Comparison of ENCODE assay signal across 1 cellular context in the genomic region with DNA sequence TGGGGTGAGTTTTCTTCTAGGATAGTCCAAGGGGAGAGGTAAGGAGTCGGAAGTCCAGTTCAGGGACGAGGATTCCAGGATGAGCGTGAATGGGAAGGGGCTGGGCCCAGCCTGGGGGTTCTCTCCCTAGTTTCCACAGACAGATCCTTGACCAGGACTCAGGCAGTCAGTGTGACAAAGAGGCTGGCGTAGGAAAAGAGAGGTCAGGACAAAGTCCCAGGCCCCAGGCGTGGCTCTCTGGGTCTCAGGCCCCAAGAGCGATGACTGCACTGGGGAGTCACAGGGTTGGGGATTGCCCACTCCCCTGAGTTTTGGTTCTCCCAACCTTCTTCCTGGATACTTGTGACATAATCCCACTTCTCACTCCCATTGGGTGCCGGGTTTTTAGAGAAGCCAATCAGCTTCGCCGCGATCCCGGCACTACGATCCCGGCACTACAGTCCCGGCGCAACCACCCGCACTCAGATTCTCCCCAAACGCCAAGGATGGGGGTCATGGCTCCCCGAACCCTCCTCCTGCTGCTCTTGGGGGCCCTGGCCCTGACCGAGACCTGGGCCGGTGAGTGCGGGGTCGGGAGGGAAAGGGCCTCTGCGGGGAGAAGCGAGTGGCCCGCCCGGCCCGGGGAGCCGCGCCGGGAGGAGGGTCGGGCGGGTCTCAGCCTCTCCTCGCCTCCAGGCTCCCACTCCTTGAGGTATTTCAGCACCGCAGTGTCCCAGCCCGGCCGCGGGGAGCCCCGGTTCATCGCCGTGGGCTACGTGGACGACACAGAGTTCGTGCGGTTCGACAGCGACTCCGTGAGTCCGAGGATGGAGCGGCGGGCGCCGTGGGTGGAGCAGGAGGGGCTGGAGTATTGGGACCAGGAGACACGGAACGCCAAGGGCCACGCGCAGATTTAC.
TF ChIP-seq lines count a peak whose summit lies in the region.

No MANE protein-coding gene starts in this region.

TF ChIP-seq in HepG2, 621 proteins besides CTCF, POLR2A, EP300 and RAD21 (continued from another document and continues in another):
- TF ChIP-seq, protein P1, sequence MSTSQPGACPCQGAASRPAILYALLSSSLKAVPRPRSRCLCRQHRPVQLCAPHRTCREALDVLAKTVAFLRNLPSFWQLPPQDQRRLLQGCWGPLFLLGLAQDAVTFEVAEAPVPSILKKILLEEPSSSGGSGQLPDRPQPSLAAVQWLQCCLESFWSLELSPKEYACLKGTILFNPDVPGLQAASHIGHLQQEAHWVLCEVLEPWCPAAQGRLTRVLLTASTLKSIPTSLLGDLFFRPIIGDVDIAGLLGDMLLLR (CRISPR knock-in tag; IDR thresholded peaks at IDR 0.05), result no peak; the same call in 1 of the 2 replicates
- TF ChIP-seq MED8 (CRISPR knock-in tag; IDR thresholded peaks at IDR 0.05; ENCODE audit: insufficient replicate concordance), result peak; percentile 25
- TF ChIP-seq, protein P2, sequence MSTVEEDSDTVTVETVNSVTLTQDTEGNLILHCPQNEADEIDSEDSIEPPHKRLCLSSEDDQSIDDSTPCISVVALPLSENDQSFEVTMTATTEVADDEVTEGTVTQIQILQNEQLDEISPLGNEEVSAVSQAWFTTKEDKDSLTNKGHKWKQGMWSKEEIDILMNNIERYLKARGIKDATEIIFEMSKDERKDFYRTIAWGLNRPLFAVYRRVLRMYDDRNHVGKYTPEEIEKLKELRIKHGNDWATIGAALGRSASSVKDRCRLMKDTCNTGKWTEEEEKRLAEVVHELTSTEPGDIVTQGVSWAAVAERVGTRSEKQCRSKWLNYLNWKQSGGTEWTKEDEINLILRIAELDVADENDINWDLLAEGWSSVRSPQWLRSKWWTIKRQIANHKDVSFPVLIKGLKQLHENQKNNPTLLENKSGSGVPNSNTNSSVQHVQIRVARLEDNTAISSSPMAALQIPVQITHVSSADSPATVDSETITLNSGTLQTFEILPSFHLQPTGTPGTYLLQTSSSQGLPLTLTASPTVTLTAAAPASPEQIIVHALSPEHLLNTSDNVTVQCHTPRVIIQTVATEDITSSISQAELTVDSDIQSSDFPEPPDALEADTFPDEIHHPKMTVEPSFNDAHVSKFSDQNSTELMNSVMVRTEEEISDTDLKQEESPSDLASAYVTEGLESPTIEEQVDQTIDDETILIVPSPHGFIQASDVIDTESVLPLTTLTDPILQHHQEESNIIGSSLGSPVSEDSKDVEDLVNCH (CRISPR knock-in tag; IDR thresholded peaks at IDR 0.05), result no peak
- no peak for TF ChIP-seq SOX13 (IDR thresholded peaks at IDR 0.05)
- no peak for TF ChIP-seq SOX13 (CRISPR knock-in tag; conservative IDR thresholded peaks at IDR 0.05 in 1 of 2, IDR thresholded peaks at IDR 0.05 in 1 of 2)
- TF ChIP-seq, protein P3, sequence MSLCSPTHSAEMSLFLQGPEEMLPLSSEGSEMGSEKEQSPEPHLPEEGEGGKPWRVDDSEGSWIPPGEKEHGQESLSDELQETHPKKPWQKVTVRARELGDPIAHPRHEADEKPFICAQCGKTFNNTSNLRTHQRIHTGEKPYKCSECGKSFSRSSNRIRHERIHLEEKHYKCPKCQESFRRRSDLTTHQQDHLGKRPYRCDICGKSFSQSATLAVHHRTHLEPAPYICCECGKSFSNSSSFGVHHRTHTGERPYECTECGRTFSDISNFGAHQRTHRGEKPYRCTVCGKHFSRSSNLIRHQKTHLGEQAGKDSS (CRISPR knock-in tag; IDR thresholded peaks at IDR 0.05; ENCODE audit: borderline replicate concordance, low read depth), result no peak
- 0 out of 2 replicates have a peak, but pooled peaks have one; percentile 40 for TF ChIP-seq KDM3A (CRISPR knock-in tag; IDR thresholded peaks at IDR 0.05; ENCODE audit: low read depth)
- 0 out of 4 replicates have a peak, but pooled peaks have one; percentile 23 to 56 for TF ChIP-seq KLF16 (CRISPR knock-in tag; IDR thresholded peaks at IDR 0.05)
- TF ChIP-seq FOXK2 (IDR thresholded peaks at IDR 0.05), result no peak
- TF ChIP-seq ZNF83 (CRISPR knock-in tag; IDR thresholded peaks at IDR 0.05; ENCODE audit: borderline replicate concordance), result no peak; the same call in 1 of the 2 replicates
- TF ChIP-seq ADNP (CRISPR knock-in tag; IDR thresholded peaks at IDR 0.05), result no peak
- no peak for TF ChIP-seq ZNF335 (CRISPR knock-in tag; IDR thresholded peaks at IDR 0.05)
- TF ChIP-seq NR1H2 (CRISPR knock-in tag; IDR thresholded peaks at IDR 0.05; ENCODE audit: borderline replicate concordance, low read depth), result no peak
- TF ChIP-seq, protein P4, sequence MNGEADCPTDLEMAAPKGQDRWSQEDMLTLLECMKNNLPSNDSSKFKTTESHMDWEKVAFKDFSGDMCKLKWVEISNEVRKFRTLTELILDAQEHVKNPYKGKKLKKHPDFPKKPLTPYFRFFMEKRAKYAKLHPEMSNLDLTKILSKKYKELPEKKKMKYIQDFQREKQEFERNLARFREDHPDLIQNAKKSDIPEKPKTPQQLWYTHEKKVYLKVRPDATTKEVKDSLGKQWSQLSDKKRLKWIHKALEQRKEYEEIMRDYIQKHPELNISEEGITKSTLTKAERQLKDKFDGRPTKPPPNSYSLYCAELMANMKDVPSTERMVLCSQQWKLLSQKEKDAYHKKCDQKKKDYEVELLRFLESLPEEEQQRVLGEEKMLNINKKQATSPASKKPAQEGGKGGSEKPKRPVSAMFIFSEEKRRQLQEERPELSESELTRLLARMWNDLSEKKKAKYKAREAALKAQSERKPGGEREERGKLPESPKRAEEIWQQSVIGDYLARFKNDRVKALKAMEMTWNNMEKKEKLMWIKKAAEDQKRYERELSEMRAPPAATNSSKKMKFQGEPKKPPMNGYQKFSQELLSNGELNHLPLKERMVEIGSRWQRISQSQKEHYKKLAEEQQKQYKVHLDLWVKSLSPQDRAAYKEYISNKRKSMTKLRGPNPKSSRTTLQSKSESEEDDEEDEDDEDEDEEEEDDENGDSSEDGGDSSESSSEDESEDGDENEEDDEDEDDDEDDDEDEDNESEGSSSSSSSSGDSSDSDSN (CRISPR knock-in tag; IDR thresholded peaks at IDR 0.05), result peak; percentile 63
- TF ChIP-seq MED1 (CRISPR knock-in tag; IDR thresholded peaks at IDR 0.05), result peak; percentile 61
- TF ChIP-seq AHR (CRISPR knock-in tag; IDR thresholded peaks at IDR 0.05), result no peak
- TF ChIP-seq MTA1 (CRISPR knock-in tag; IDR thresholded peaks at IDR 0.05; ENCODE audit: borderline replicate concordance), result 0 out of 2 replicates have a peak, but pooled peaks have one; percentile 27
- no peak for TF ChIP-seq RCOR2 (CRISPR knock-in tag; IDR thresholded peaks at IDR 0.05)
- TF ChIP-seq MIER2 (CRISPR knock-in tag; IDR thresholded peaks at IDR 0.05), result no peak
- TF ChIP-seq, protein P5, sequence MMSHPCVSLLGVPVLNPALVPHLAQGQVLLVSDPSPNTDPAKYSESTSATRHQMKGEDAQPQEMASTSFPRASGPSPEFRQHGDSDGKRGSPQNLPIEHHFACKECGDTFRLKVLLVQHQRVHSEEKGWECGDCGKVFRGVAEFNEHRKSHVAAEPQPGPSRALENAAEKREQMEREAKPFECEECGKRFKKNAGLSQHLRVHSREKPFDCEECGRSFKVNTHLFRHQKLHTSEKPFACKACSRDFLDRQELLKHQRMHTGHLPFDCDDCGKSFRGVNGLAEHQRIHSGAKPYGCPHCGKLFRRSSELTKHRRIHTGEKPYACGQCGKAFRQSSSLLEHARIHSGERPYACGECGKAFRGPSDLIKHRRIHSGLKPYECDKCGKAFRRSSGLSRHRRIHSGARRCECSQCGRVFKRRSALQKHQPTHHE (CRISPR knock-in tag; IDR thresholded peaks at IDR 0.05; ENCODE audit: borderline replicate concordance), result peak; percentile 54; the same call in 1 of the 2 replicates
- TF ChIP-seq SSRP1 (CRISPR knock-in tag; IDR thresholded peaks at IDR 0.05), result 0 out of 2 replicates have a peak, but pooled peaks have one; percentile 36
- TF ChIP-seq CHD2 (IDR thresholded peaks at IDR 0.05; ENCODE audit: low read depth, low read length), result no peak
- TF ChIP-seq, protein P6, sequence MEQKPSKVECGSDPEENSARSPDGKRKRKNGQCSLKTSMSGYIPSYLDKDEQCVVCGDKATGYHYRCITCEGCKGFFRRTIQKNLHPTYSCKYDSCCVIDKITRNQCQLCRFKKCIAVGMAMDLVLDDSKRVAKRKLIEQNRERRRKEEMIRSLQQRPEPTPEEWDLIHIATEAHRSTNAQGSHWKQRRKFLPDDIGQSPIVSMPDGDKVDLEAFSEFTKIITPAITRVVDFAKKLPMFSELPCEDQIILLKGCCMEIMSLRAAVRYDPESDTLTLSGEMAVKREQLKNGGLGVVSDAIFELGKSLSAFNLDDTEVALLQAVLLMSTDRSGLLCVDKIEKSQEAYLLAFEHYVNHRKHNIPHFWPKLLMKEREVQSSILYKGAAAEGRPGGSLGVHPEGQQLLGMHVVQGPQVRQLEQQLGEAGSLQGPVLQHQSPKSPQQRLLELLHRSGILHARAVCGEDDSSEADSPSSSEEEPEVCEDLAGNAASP (CRISPR knock-in tag; IDR thresholded peaks at IDR 0.05; ENCODE audit: borderline replicate concordance), result peak; percentile 41; the same call in 1 of the 2 replicates
- no peak for TF ChIP-seq ZNF589 (CRISPR knock-in tag; conservative IDR thresholded peaks at IDR 0.05)
- TF ChIP-seq ZC3H4 (CRISPR knock-in tag; IDR thresholded peaks at IDR 0.05; ENCODE audit: borderline replicate concordance), result no peak
- no peak for TF ChIP-seq BRCA1 (CRISPR knock-in tag; IDR thresholded peaks at IDR 0.05)
- TF ChIP-seq, protein P7, sequence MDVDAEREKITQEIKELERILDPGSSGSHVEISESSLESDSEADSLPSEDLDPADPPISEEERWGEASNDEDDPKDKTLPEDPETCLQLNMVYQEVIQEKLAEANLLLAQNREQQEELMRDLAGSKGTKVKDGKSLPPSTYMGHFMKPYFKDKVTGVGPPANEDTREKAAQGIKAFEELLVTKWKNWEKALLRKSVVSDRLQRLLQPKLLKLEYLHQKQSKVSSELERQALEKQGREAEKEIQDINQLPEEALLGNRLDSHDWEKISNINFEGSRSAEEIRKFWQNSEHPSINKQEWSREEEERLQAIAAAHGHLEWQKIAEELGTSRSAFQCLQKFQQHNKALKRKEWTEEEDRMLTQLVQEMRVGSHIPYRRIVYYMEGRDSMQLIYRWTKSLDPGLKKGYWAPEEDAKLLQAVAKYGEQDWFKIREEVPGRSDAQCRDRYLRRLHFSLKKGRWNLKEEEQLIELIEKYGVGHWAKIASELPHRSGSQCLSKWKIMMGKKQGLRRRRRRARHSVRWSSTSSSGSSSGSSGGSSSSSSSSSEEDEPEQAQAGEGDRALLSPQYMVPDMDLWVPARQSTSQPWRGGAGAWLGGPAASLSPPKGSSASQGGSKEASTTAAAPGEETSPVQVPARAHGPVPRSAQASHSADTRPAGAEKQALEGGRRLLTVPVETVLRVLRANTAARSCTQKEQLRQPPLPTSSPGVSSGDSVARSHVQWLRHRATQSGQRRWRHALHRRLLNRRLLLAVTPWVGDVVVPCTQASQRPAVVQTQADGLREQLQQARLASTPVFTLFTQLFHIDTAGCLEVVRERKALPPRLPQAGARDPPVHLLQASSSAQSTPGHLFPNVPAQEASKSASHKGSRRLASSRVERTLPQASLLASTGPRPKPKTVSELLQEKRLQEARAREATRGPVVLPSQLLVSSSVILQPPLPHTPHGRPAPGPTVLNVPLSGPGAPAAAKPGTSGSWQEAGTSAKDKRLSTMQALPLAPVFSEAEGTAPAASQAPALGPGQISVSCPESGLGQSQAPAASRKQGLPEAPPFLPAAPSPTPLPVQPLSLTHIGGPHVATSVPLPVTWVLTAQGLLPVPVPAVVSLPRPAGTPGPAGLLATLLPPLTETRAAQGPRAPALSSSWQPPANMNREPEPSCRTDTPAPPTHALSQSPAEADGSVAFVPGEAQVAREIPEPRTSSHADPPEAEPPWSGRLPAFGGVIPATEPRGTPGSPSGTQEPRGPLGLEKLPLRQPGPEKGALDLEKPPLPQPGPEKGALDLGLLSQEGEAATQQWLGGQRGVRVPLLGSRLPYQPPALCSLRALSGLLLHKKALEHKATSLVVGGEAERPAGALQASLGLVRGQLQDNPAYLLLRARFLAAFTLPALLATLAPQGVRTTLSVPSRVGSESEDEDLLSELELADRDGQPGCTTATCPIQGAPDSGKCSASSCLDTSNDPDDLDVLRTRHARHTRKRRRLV (CRISPR knock-in tag; IDR thresholded peaks at IDR 0.05), result peak; percentile 69
- no peak for TF ChIP-seq TP53 (CRISPR knock-in tag; conservative IDR thresholded peaks at IDR 0.05)
- TF ChIP-seq FOXA1 (IDR thresholded peaks at IDR 0.05), result no peak
- no peak for TF ChIP-seq FOXA1 (CRISPR knock-in tag; IDR thresholded peaks at IDR 0.05)
- no peak for TF ChIP-seq REL (CRISPR knock-in tag; conservative IDR thresholded peaks at IDR 0.05)
- TF ChIP-seq, protein P8, sequence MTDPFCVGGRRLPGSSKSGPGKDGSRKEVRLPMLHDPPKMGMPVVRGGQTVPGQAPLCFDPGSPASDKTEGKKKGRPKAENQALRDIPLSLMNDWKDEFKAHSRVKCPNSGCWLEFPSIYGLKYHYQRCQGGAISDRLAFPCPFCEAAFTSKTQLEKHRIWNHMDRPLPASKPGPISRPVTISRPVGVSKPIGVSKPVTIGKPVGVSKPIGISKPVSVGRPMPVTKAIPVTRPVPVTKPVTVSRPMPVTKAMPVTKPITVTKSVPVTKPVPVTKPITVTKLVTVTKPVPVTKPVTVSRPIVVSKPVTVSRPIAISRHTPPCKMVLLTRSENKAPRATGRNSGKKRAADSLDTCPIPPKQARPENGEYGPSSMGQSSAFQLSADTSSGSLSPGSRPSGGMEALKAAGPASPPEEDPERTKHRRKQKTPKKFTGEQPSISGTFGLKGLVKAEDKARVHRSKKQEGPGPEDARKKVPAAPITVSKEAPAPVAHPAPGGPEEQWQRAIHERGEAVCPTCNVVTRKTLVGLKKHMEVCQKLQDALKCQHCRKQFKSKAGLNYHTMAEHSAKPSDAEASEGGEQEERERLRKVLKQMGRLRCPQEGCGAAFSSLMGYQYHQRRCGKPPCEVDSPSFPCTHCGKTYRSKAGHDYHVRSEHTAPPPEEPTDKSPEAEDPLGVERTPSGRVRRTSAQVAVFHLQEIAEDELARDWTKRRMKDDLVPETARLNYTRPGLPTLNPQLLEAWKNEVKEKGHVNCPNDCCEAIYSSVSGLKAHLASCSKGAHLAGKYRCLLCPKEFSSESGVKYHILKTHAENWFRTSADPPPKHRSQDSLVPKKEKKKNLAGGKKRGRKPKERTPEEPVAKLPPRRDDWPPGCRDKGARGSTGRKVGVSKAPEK (CRISPR knock-in tag; IDR thresholded peaks at IDR 0.05; ENCODE audit: borderline replicate concordance), result no peak
